12 cellular contexts compared by ENCODE assay signal in genomic region chr2:7744827-7745226, GRCh38.
DNase-seq lines count a peak whose midpoint lies in the region; ATAC-seq, FAIRE-seq and TF ChIP-seq lines count a peak whose summit lies in the region.
"Had no signal": no experiment of that assay in that cellular context is flagged by ENCODE, and none has a peak within 500 bp of the region (broad histone marks: within the 10 kb centered on the region; RNA-seq: fewer than 3 reads in every experiment).

No MANE protein-coding gene starts in this region.

- peaks cover 33% of the 10 kb centered on the region for H3K4me1 Mint-ChIP-seq in activated naive CD8-positive, alpha-beta T cell treated with anti-CD3 and anti-CD28 coated beads, Interleukin-2, amount 10 ng/mL, durations not matched to agents 7 days and 5 days
- no peaks in the 10 kb centered on the region for H3K4me1 Mint-ChIP-seq in Calu3 (ENCODE audit: low read depth, unreplicated experiment)

- no peaks in the 10 kb centered on the region for H3K27me3 Mint-ChIP-seq in activated naive CD8-positive, alpha-beta T cell treated with anti-CD3 and anti-CD28 coated beads, Interleukin-2, amount 10 ng/mL, durations not matched to agents 7 days and 5 days
- no peaks in the 10 kb centered on the region for H3K27me3 Mint-ChIP-seq in Calu3 (ENCODE audit: unreplicated experiment)

- ATAC-seq in activated naive CD8-positive, alpha-beta T cell treated with anti-CD3 and anti-CD28 coated beads, Interleukin-2, amount 10 ng/mL, durations not matched to agents 7 days and 5 days (ENCODE audit: low read depth): peak; percentile 78

- no peak for FAIRE-seq in small intestine (lab: Jason Lieb, UNC)

- WGBS in small intestine, 3 donors: 49 to 73% (median 57%) methylated on average over 5 of the region's 5 CpGs

- peak; percentile 24 to 30 for DNase-seq in activated CD8-positive, alpha-beta memory T cell treated with anti-CD3 and anti-CD28 coated beads for 4 hours (ENCODE audit: low read depth in 2 of 2)
- no peak for DNase-seq in activated CD8-positive, alpha-beta memory T cell treated with anti-CD3 and anti-CD28 coated beads for 24 hours
- DNase-seq in NCI-H2196 treated with DMSO at 0.1 percent for 48 hours (lab: John Stamatoyannopoulos, UW; ENCODE audit: unreplicated experiment): peak; percentile 31
- DNase-seq in activated naive CD8-positive, alpha-beta T cell treated with anti-CD3 and anti-CD28 coated beads, Interleukin-2, amount 10 ng/mL, durations not matched to agents 7 days and 5 days: no peak
- peak; percentile 64 for DNase-seq in small intestine
- no peak for DNase-seq in Calu3
- DNase-seq in NCI-H526 (lab: John Stamatoyannopoulos, UW): no peak
- no peak for DNase-seq in dermis blood vessel endothelial cell
- DNase-seq: colonic mucosa, islet precursor cell, NCI-H187 treated with DMSO at 0.1 percent for 48 hours had no signal

- peak overlapping the region; percentile 64 for H3K27ac Mint-ChIP-seq in activated naive CD8-positive, alpha-beta T cell treated with anti-CD3 and anti-CD28 coated beads, Interleukin-2, amount 10 ng/mL, durations not matched to agents 7 days and 5 days
- no peak overlapping the region for H3K27ac Mint-ChIP-seq in Calu3 (ENCODE audit: unreplicated experiment)
- H3K27ac Mint-ChIP-seq: IgD-negative memory B cell had no signal

- peaks cover 43% of the 10 kb centered on the region for H3K9me3 Mint-ChIP-seq in activated naive CD8-positive, alpha-beta T cell treated with anti-CD3 and anti-CD28 coated beads, Interleukin-2, amount 10 ng/mL, durations not matched to agents 7 days and 5 days
- H3K9me3 Mint-ChIP-seq in Calu3 (ENCODE audit: low read depth, unreplicated experiment): peaks cover 11% of the 10 kb centered on the region

- no peak overlapping the region for H3K27ac ChIP-seq in small intestine (ENCODE audit: low read depth in 1 of 2, low read length in 1 of 2)
- H3K27ac ChIP-seq: colonic mucosa had no signal

- no peaks in the 10 kb centered on the region for H3K36me3 ChIP-seq in small intestine (ENCODE audit: control insufficient read depth in 2 of 2, insufficient read depth in 2 of 2, low read length in 2 of 2)
- H3K36me3 ChIP-seq: colonic mucosa had no signal

- H3K4me1 ChIP-seq in small intestine (ENCODE audit: control insufficient read depth in 2 of 2, insufficient read depth in 1 of 2, low read depth in 1 of 2, low read length in 1 of 2): no peaks in the 10 kb centered on the region
- H3K4me1 ChIP-seq: colonic mucosa had no signal

- intact Hi-C loops in Calu3 (cut with micrococcal nuclease; ENCODE audit: unreplicated experiment): no loop called here

- H3K9me3 ChIP-seq in small intestine (ENCODE audit: control insufficient read depth, low read depth): no peaks in the 10 kb centered on the region
- H3K9me3 ChIP-seq: colonic mucosa had no signal

- no peak for TF ChIP-seq CTCF in Calu3 (IDR thresholded peaks at IDR 0.05; ENCODE audit: unreplicated experiment)

- peaks cover 67% of the 10 kb centered on the region for H3K36me3 Mint-ChIP-seq in activated naive CD8-positive, alpha-beta T cell treated with anti-CD3 and anti-CD28 coated beads, Interleukin-2, amount 10 ng/mL, durations not matched to agents 7 days and 5 days
- H3K36me3 Mint-ChIP-seq in Calu3 (ENCODE audit: insufficient read depth, unreplicated experiment): no peaks in the 10 kb centered on the region

- BruUV-seq in Calu3 (replicated peaks; lab: Mats Ljungman, UMichigan): no TSS peak

- peak overlapping the region; percentile 3 for H3K4me3 Mint-ChIP-seq in activated naive CD8-positive, alpha-beta T cell treated with anti-CD3 and anti-CD28 coated beads, Interleukin-2, amount 10 ng/mL, durations not matched to agents 7 days and 5 days
- H3K4me3 Mint-ChIP-seq in Calu3 (ENCODE audit: low read depth, unreplicated experiment): no peak overlapping the region
- H3K4me3 Mint-ChIP-seq: IgD-negative memory B cell had no signal

- CTCF ChIA-PET in Calu3 (lab: Charles Lee): no interaction called here

- H3K27me3 ChIP-seq in small intestine (ENCODE audit: control insufficient read depth in 2 of 2, insufficient read depth in 2 of 2, low read length in 2 of 2): no peaks in the 10 kb centered on the region
- H3K27me3 ChIP-seq: colonic mucosa had no signal

- POLR2A ChIA-PET in activated naive CD8-positive, alpha-beta T cell treated with anti-CD3 and anti-CD28 coated beads, Interleukin-2, amount 10 ng/mL, durations not matched to agents 7 days and 5 days (lab: Charles Lee): interaction anchor here (0.5 to 0.8 kb wide), 3 partner anchors 18 to 557 kb away, joined by 3 read pairs; no protein-coding TSS in a partner anchor

- H3K4me3 ChIP-seq in small intestine (ENCODE audit: low read depth in 1 of 2, low read length in 2 of 2): no peak overlapping the region
- H3K4me3 ChIP-seq: colonic mucosa had no signal

Comparison
In these comparisons a context has a peak if more than half of its experiments do, and no peak if none do; other contexts are left out.
1. DNase-seq: peak in activated CD8-positive, alpha-beta memory T cell treated with anti-CD3 and anti-CD28 coated beads for 4 hours (2 of 2), NCI-H2196 treated with DMSO at 0.1 percent for 48 hours (single experiment) and small intestine (single experiment); none in activated CD8-positive, alpha-beta memory T cell treated with anti-CD3 and anti-CD28 coated beads for 24 hours (single experiment), activated naive CD8-positive, alpha-beta T cell treated with anti-CD3 and anti-CD28 coated beads, Interleukin-2, amount 10 ng/mL, durations not matched to agents 7 days and 5 days (single experiment), Calu3 (single experiment), NCI-H526 (0 of 2) and dermis blood vessel endothelial cell (single experiment).